In the genomic region with DNA sequence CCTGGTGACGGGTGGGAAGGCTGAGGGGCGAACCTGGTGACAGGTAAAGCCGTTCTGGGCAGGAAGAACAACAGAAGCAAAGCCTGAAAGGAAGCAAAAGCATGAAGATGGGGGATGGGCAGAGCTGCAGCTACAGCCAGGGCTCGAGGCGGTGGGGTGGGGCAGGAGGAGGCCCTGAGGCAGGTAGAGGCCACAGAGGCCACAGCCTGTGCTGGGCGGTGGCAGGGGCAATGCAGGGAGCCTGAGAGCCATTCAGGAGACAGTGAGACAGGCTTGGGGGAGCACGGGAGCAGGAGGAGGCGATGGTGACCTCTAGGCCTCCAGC, we compare ENCODE assay signal across 18 cellular contexts.
"Had no signal": no experiment of that assay in that cellular context is flagged by ENCODE, and none has a peak within 500 bp of the region (broad histone marks: within the 10 kb centered on the region; RNA-seq: fewer than 3 reads in every experiment).

No MANE protein-coding gene starts in this region.

- H3K9me3 ChIP-seq: ascending aorta, colonic mucosa, stomach, tibial artery, vagina had no signal

- H3K4me3 ChIP-seq: ascending aorta, colonic mucosa, stomach, tibial artery, vagina had no signal

- H3K4me1 Mint-ChIP-seq: activated naive CD8-positive, alpha-beta T cell treated with anti-CD3 and anti-CD28 coated beads, Interleukin-2, amount 10 ng/mL, durations not matched to agents 7 days and 5 days had no signal

- DNase-seq: activated CD4-positive, alpha-beta T cell treated with anti-CD3 and anti-CD28 coated beads, Interleukin-2, amount 50 U/mL, for 4 hours; activated CD4-positive, CD25-positive, alpha-beta regulatory T cell treated with anti-CD3 and anti-CD28 coated beads, Interleukin-2, amount 50 U/mL, for 72 hours; activated gamma-delta T cell treated with Interleukin-2 at 50 U/mL for 16 hours; activated naive CD8-positive, alpha-beta T cell treated with anti-CD3 and anti-CD28 coated beads, Interleukin-2, amount 10 ng/mL, durations not matched to agents 7 days and 5 days; activated T-cell treated with anti-CD3 and anti-CD28 coated beads, Interleukin-2, amount 50 U/mL, for 4 hours; colonic mucosa; effector CD8-positive, alpha-beta T cell; hippocampal formation; left cardiac atrium; mammary epithelial cell; stimulated activated CD4-positive, alpha-beta T cell treated with anti-CD3 and anti-CD28 coated beads, Interleukin-2, amount 100 ng/mL, for 48 hours; stimulated activated CD8-positive, alpha-beta memory T cell treated with anti-CD3 and anti-CD28 coated beads, Interleukin-4, amount 100 ng/mL, for 48 hours; stomach; tibial artery had no signal

- H3K9me3 Mint-ChIP-seq: activated naive CD8-positive, alpha-beta T cell treated with anti-CD3 and anti-CD28 coated beads, Interleukin-2, amount 10 ng/mL, durations not matched to agents 7 days and 5 days; activated T-cell treated with anti-CD3 and anti-CD28 coated beads, Interleukin-2, amount 50 U/mL, for 4 hours; nephron; T-helper 2 cell treated with Interferon-gamma antibody and Interleukin-4, amounts not matched to agents 5 μg/mL and 100 μg/mL, for 36 hours had no signal

- H3K36me3 Mint-ChIP-seq: activated naive CD8-positive, alpha-beta T cell treated with anti-CD3 and anti-CD28 coated beads, Interleukin-2, amount 10 ng/mL, durations not matched to agents 7 days and 5 days had no signal

- H3K27ac Mint-ChIP-seq: activated naive CD8-positive, alpha-beta T cell treated with anti-CD3 and anti-CD28 coated beads, Interleukin-2, amount 10 ng/mL, durations not matched to agents 7 days and 5 days; nephron; T-helper 2 cell treated with Interferon-gamma antibody and Interleukin-4, amounts not matched to agents 5 μg/mL and 100 μg/mL, for 36 hours had no signal

- H3K4me3 Mint-ChIP-seq: activated naive CD8-positive, alpha-beta T cell treated with anti-CD3 and anti-CD28 coated beads, Interleukin-2, amount 10 ng/mL, durations not matched to agents 7 days and 5 days; activated T-cell treated with anti-CD3 and anti-CD28 coated beads, Interleukin-2, amount 50 U/mL, for 4 hours; nephron; T-helper 2 cell treated with Interferon-gamma antibody and Interleukin-4, amounts not matched to agents 5 μg/mL and 100 μg/mL, for 36 hours had no signal

- H3K27me3 ChIP-seq: ascending aorta, colonic mucosa, vagina had no signal

- H3K36me3 ChIP-seq: ascending aorta, colonic mucosa, stomach, tibial artery, vagina had no signal

- H3K4me1 ChIP-seq: ascending aorta, tibial artery, vagina had no signal

- ATAC-seq: activated T-cell treated with anti-CD3 and anti-CD28 coated beads, Interleukin-2, amount 50 U/mL, for 4 hours had no signal

- H3K27ac ChIP-seq: ascending aorta, colonic mucosa, stomach, tibial artery, vagina had no signal
